13 cellular contexts compared by ENCODE assay signal in the genomic region with DNA sequence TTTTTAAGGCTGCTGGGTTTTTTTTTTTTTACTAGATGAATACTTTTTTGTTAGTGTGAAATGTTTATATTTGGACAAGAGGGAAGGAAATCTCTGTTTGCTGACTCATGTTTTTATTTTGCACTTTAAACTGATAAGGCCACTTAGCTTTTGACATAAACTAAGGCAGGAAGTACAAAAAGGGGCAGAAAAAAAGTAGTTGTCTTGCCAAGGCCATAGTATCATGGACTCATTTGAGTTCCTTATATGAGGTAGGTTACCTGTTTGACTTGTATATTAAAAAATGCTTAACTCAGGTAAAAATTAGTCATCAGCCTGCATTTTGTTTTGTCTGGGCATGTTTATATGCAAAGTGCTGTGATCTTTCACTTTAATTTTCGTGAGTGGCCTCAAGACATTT. TPM values are rescaled to one million over a fixed set of nuclear protein-coding genes. Genes with fewer than 3 reads are reported as not detected.
A peak's percentile ranks its signal among the peaks of the same experiment; 100 is the strongest.
DNase-seq lines count a peak whose midpoint lies in the region; ATAC-seq, FAIRE-seq and TF ChIP-seq lines count a peak whose summit lies in the region.
"Had no signal": no experiment of that assay in that cellular context is flagged by ENCODE, and none has a peak within 500 bp of the region (broad histone marks: within the 10 kb centered on the region; RNA-seq: fewer than 3 reads in every experiment).

No MANE protein-coding gene starts in this region.

- H3K9ac ChIP-seq in PC-3 (ENCODE audit: low read length) = no peak overlapping the region

- H4K20me1 ChIP-seq in PC-3 (ENCODE audit: low read length) = no peaks in the 10 kb centered on the region

- H3K27ac ChIP-seq in PC-3 (ENCODE audit: low read length) = no peak overlapping the region
- peak overlapping the region; percentile 77 for H3K27ac ChIP-seq in epithelial cell of prostate
- peak overlapping the region in 2 of 4 donors; percentile 14 to 25 for H3K27ac ChIP-seq in pancreas
- H3K27ac ChIP-seq: ascending aorta had no signal

- H3K4me1 ChIP-seq in PC-3 (ENCODE audit: insufficient read depth, low read length) (peaks cover 14% of the 10 kb centered on the region), pancreas (peaks cover 18 to 27% (median 22%) of the 10 kb centered on the region in 3 donors)

- no peak overlapping the region for H2AFZ ChIP-seq in PC-3 (ENCODE audit: low read length)

- POLR2A ChIA-PET in PC-3 (lab: Charles Lee; ENCODE audit: unreplicated experiment) = no interaction called here

- H3K27me3 ChIP-seq in PC-3 (ENCODE audit: low read length) (no peaks in the 10 kb centered on the region), pancreas (no peaks in the 10 kb centered on the region)
- H3K27me3 ChIP-seq: ascending aorta had no signal

- FAIRE-seq in GM19239 (lab: Jason Lieb, UNC) (peak; percentile 44), pancreas (lab: Jason Lieb, UNC) (no peak)
- FAIRE-seq: TTC549 had no signal

- H3F3A ChIP-seq in PC-3 (ENCODE audit: low read length, unreplicated experiment) = no peaks in the 10 kb centered on the region

- intact Hi-C loops in PC-3 (cut with micrococcal nuclease) = no loop called here
- intact Hi-C loops in pancreas (cut with DNase I) = no loop called here

- WGBS in pancreas, 2 donors = 55 to 64% methylated on average over 1 of the region's 1 CpG

- CTCF ChIA-PET in PC-3 (lab: Charles Lee) = no interaction called here

- H3K36me3 ChIP-seq in PC-3 (ENCODE audit: low read depth, low read length) (peaks cover 12% of the 10 kb centered on the region; the same call in 1 of the 2 replicates), pancreas (no peaks in the 10 kb centered on the region)
- H3K36me3 ChIP-seq: ascending aorta had no signal

- TF ChIP-seq CTCF in PC-3 (conservative IDR thresholded peaks at IDR 0.05; ENCODE audit: low read depth, low read length) (no peak), pancreas (IDR thresholded peaks at IDR 0.05) (no peak)

- peaks cover 20% of the 10 kb centered on the region for H3K9me3 ChIP-seq in PC-3 (ENCODE audit: low read length)
- H3K9me3 ChIP-seq in pancreas = no peaks in the 10 kb centered on the region

- H3K4me2 ChIP-seq in PC-3 (ENCODE audit: low read length) = peak overlapping the region; percentile 13; the same call in 1 of the 2 replicates

- ATAC-seq in PC-3 (peak; percentile 55), pancreas (peak; percentile 49 to 81 (median 72))
- ATAC-seq: stimulated activated memory B cell treated with anti-CD40 and anti-IgM and Interleukin-4, amounts not matched to agents 10 μg/mL and 1 μg/mL and 100 μg/mL, for 72 hours had no signal

- H3K4me3 ChIP-seq in PC-3 (ENCODE audit: low read length) (no peak overlapping the region), pancreas (no peak overlapping the region)
- H3K4me3 ChIP-seq: ascending aorta had no signal

- BruUV-seq in PC-3 (replicated peaks; lab: Mats Ljungman, UMichigan) = no TSS peak

- DNase-seq in GM19239 (ENCODE audit: insufficient read length, low spot score) = no peak
- DNase-seq in PC-3 = peak; percentile 64
- peak; percentile 78 for DNase-seq in epithelial cell of prostate (ENCODE audit: low read depth, low spot score)
- no peak for DNase-seq in pancreas
- DNase-seq in activated CD4-positive, alpha-beta T cell treated with anti-CD3 and anti-CD28 coated beads, Interleukin-2, amount 50 U/mL, for 1 hour = no peak
- DNase-seq in activated effector memory CD4-positive, alpha-beta T cell treated with Interleukin-2 at 50 U/mL for 16 hours = no peak
- DNase-seq in stimulated activated CD4-positive, alpha-beta T cell treated with anti-CD3 and anti-CD28 coated beads, Interleukin-15, amount 100 ng/mL, for 24 hours = no peak
- no peak for DNase-seq in GM03348 (ENCODE audit: low spot score)
- DNase-seq: CD4-positive, CD25-positive, alpha-beta regulatory T cell; SHP77 treated with DMSO at 0.1 percent for 48 hours had no signal

- no peaks in the 10 kb centered on the region for H3K9me2 ChIP-seq in PC-3 (replicated peaks; ENCODE audit: low read length)

- H3K79me2 ChIP-seq in PC-3 (ENCODE audit: low read length) = peaks cover 49% of the 10 kb centered on the region

RNA-seq across cellular contexts. Expression of gene SMAD1, which starts 26.0 kb away (rescaled TPM):
- 13.3 and 14.8 TPM in 2 replicates for total RNA-seq in PC-3 (2014; rRNA removed)
- 10 to 100 TPM; 11.4 to 19.3 (median 16.6) TPM for total RNA-seq in pancreas
- 1 to 10 TPM; 2.6 to 4.6 TPM for polyA plus RNA-seq in pancreas

Comparison
In these comparisons a context has a peak if more than half of its experiments do, and no peak if none do; other contexts are left out.
1. DNase-seq: peak in PC-3 (single experiment) and epithelial cell of prostate (single experiment); none in GM19239 (single experiment), pancreas (0 of 6), activated CD4-positive, alpha-beta T cell treated with anti-CD3 and anti-CD28 coated beads, Interleukin-2, amount 50 U/mL, for 1 hour (single experiment), activated effector memory CD4-positive, alpha-beta T cell treated with Interleukin-2 at 50 U/mL for 16 hours (single experiment), stimulated activated CD4-positive, alpha-beta T cell treated with anti-CD3 and anti-CD28 coated beads, Interleukin-15, amount 100 ng/mL, for 24 hours (single experiment) and GM03348 (single experiment).